10 cellular contexts compared by ENCODE assay signal in genomic region chr11:31809543-31809856, GRCh38. TPM values are rescaled to one million over a fixed set of nuclear protein-coding genes. Genes with fewer than 3 reads are reported as not detected.
A peak's percentile ranks its signal among the peaks of the same experiment; 100 is the strongest.
DNase-seq lines count a peak whose midpoint lies in the region; ATAC-seq and TF ChIP-seq lines count a peak whose summit lies in the region.
"Had no signal": no experiment of that assay in that cellular context is flagged by ENCODE, and none has a peak within 500 bp of the region (broad histone marks: within the 10 kb centered on the region; RNA-seq: fewer than 3 reads in every experiment).

No MANE protein-coding gene starts in this region.

- H3K4me1 Mint-ChIP-seq in activated CD4-positive, alpha-beta T cell treated with anti-CD3 and anti-CD28 coated beads, Interleukin-2, amount 10 ng/mL, durations not matched to agents 24 days and 14 days = peaks cover 16% of the 10 kb centered on the region

- H3K27ac Mint-ChIP-seq in activated CD4-positive, alpha-beta T cell treated with anti-CD3 and anti-CD28 coated beads, Interleukin-2, amount 10 ng/mL, durations not matched to agents 24 days and 14 days = peak overlapping the region; percentile 36

- ATAC-seq in gastrocnemius medialis (no peak), Right ventricle myocardium superior (ENCODE audit: poor library complexity) (no peak)

- H3K36me3 ChIP-seq in SK-N-MC (ENCODE audit: insufficient read depth, low read length) (peaks cover 7% of the 10 kb centered on the region; the same call in 1 of the 2 replicates), gastrocnemius medialis (no peaks in the 10 kb centered on the region), thyroid gland (no peaks in the 10 kb centered on the region)
- H3K36me3 ChIP-seq: BLaER1 had no signal

- DNase-seq in activated CD4-positive, alpha-beta T cell treated with anti-CD3 and anti-CD28 coated beads, Interleukin-2, amount 10 ng/mL, durations not matched to agents 24 days and 14 days = no peak
- DNase-seq in activated CD4-positive, alpha-beta T cell treated with anti-CD3 and anti-CD28 coated beads for 48 hours = no peak
- DNase-seq in SK-N-MC (ENCODE audit: low read depth, low spot score) (no peak), epithelial cell of proximal tubule (ENCODE audit: low read depth) (no peak), gastrocnemius medialis (no peak), thyroid gland (no peak), SKM-1 (lab: John Stamatoyannopoulos, UW; ENCODE audit: unreplicated experiment) (no peak), Right ventricle myocardium superior (no peak)
- DNase-seq: effector CD8-positive, alpha-beta T cell had no signal

- 20 to 26% methylated on average over 6 of the region's 6 CpGs for WGBS in thyroid gland, 2 donors

- peaks cover 56 to 59% of the 10 kb centered on the region in 2 donors for H3K4me1 ChIP-seq in gastrocnemius medialis
- H3K4me1 ChIP-seq in thyroid gland = peaks cover 41 to 71% of the 10 kb centered on the region in 2 donors

- H3K9ac ChIP-seq in SK-N-MC (ENCODE audit: insufficient read length) = peak overlapping the region; percentile 89
- H3K9ac ChIP-seq: BLaER1 had no signal

- no peak for TF ChIP-seq CTCF in epithelial cell of proximal tubule (conservative IDR thresholded peaks at IDR 0.05; ENCODE audit: low read depth, low read length)
- TF ChIP-seq CTCF in gastrocnemius medialis (IDR thresholded peaks at IDR 0.05 in 4 of 5, conservative IDR thresholded peaks at IDR 0.05 in 1 of 5) = no peak
- TF ChIP-seq CTCF in thyroid gland (IDR thresholded peaks at IDR 0.05) = no peak

- H3K9me3 Mint-ChIP-seq in activated CD4-positive, alpha-beta T cell treated with anti-CD3 and anti-CD28 coated beads, Interleukin-2, amount 10 ng/mL, durations not matched to agents 24 days and 14 days = peaks cover 12% of the 10 kb centered on the region

- H3K27ac ChIP-seq in SK-N-MC (peak overlapping the region; percentile 64), gastrocnemius medialis (no peak overlapping the region), thyroid gland (no peak overlapping the region)
- H3K27ac ChIP-seq: BLaER1 had no signal

- peak overlapping the region; percentile 85 for H3K4me3 ChIP-seq in SK-N-MC
- peak overlapping the region; percentile 55 for H3K4me3 ChIP-seq in epithelial cell of proximal tubule (ENCODE audit: low read depth, low read length)
- peak overlapping the region in 3 of 4 donors; percentile 42 to 68 (median 56) for H3K4me3 ChIP-seq in gastrocnemius medialis
- no peak overlapping the region for H3K4me3 ChIP-seq in thyroid gland (replicated peaks in 1 of 3)

- TF ChIP-seq POLR2A in gastrocnemius medialis (IDR thresholded peaks at IDR 0.05) = no peak
- no peak for TF ChIP-seq POLR2A in thyroid gland (IDR thresholded peaks at IDR 0.05)

- in situ Hi-C loops in gastrocnemius medialis (cut with MboI; ENCODE audit: low sequenced_read_pairs in 4 of 4) = no loop called here

- H3K27me3 Mint-ChIP-seq in activated CD4-positive, alpha-beta T cell treated with anti-CD3 and anti-CD28 coated beads, Interleukin-2, amount 10 ng/mL, durations not matched to agents 24 days and 14 days = peaks cover 74% of the 10 kb centered on the region

- H3K36me3 Mint-ChIP-seq in activated CD4-positive, alpha-beta T cell treated with anti-CD3 and anti-CD28 coated beads, Interleukin-2, amount 10 ng/mL, durations not matched to agents 24 days and 14 days (ENCODE audit: low read depth) = peaks cover 5% of the 10 kb centered on the region

- H3K4me3 Mint-ChIP-seq in activated CD4-positive, alpha-beta T cell treated with anti-CD3 and anti-CD28 coated beads, Interleukin-2, amount 10 ng/mL, durations not matched to agents 24 days and 14 days = peak overlapping the region; percentile 44

- intact Hi-C loops in activated CD4-positive, alpha-beta T cell treated with anti-CD3 and anti-CD28 coated beads, Interleukin-2, amount 10 ng/mL, durations not matched to agents 24 days and 14 days (cut with micrococcal nuclease) = loop anchor here (2.0 kb wide), 1 partner anchor 17 kb away; no protein-coding TSS in a partner anchor
- intact Hi-C loops in gastrocnemius medialis (cut with DNase I; ENCODE audit: low total_unique reads) (loop anchor here (10.0 kb wide), 2 partner anchors 305 to 565 kb away; partner anchors contain the start of genes ELP4 and IMMP1L), thyroid gland (cut with DNase I) (no loop called here), Right ventricle myocardium superior (cut with DNase I) (no loop called here)

- peaks cover 97 to 100% (median 100%) of the 10 kb centered on the region in 3 donors for H3K27me3 ChIP-seq in gastrocnemius medialis
- peaks cover 93% of the 10 kb centered on the region for H3K27me3 ChIP-seq in thyroid gland

- H3K9me3 ChIP-seq in SK-N-MC (ENCODE audit: low read depth, low read length) (no peaks in the 10 kb centered on the region), gastrocnemius medialis (no peaks in the 10 kb centered on the region), thyroid gland (no peaks in the 10 kb centered on the region)

RNA-seq across cellular contexts. Expression of gene PAX6, which starts 1.6 kb away (rescaled TPM):
- not detected in 2 replicates for total RNA-seq in activated CD4-positive, alpha-beta T cell treated with anti-CD3 and anti-CD28 coated beads, Interleukin-2, amount 10 ng/mL, durations not matched to agents 24 days and 14 days
- 0.36 TPM in 1 of 2 replicates, not detected in the other for total RNA-seq in epithelial cell of proximal tubule
- total RNA-seq in gastrocnemius medialis = not detected
- not detected for total RNA-seq in thyroid gland
- total RNA-seq in Right ventricle myocardium superior = not detected

Comparison
In these comparisons a context has a peak if more than half of its experiments do, and no peak if none do; other contexts are left out.
1. H3K4me3 ChIP-seq: peak in SK-N-MC (single experiment), epithelial cell of proximal tubule (single experiment) and gastrocnemius medialis (3 of 4); none in thyroid gland (0 of 3).
2. intact Hi-C loops: an anchor here in activated CD4-positive, alpha-beta T cell treated with anti-CD3 and anti-CD28 coated beads, Interleukin-2, amount 10 ng/mL, durations not matched to agents 24 days and 14 days (2.0 kb wide) and gastrocnemius medialis (10.0 kb wide); none called in thyroid gland and Right ventricle myocardium superior.